Comparison of ENCODE assay signal across 8 cellular contexts in genomic region chr2:20013061-20013721, GRCh38. TPM values are rescaled to one million over a fixed set of nuclear protein-coding genes. Genes with fewer than 3 reads are reported as not detected.
A peak's percentile ranks its signal among the peaks of the same experiment; 100 is the strongest.
DNase-seq lines count a peak whose midpoint lies in the region; ATAC-seq and TF ChIP-seq lines count a peak whose summit lies in the region.

No MANE protein-coding gene starts in this region.

- H3K23me2 ChIP-seq in H9 (ENCODE audit: insufficient read length, low read depth, low read length, poor library complexity, severe bottlenecking): peaks cover 12% of the 10 kb centered on the region

- no peak overlapping the region for H3K56ac ChIP-seq in H9 (ENCODE audit: insufficient read length, low read depth, low read length)

- H2BK20ac ChIP-seq in H9 (ENCODE audit: low read depth, low read length, poor library complexity, severe bottlenecking): no peak overlapping the region

- no peaks in the 10 kb centered on the region for H3K79me1 ChIP-seq in H9 (ENCODE audit: insufficient read depth, low read depth, low read length, poor library complexity, severe bottlenecking)

- peak; percentile 33 for DNase-seq in H9
- peak; percentile 34 for DNase-seq in left ventricle myocardium superior
- DNase-seq in sigmoid colon: no peak
- DNase-seq in posterior vena cava (ENCODE audit: low spot score): no peak
- DNase-seq in NCI-H1417 treated with DMSO at 0.1 percent for 48 hours (lab: John Stamatoyannopoulos, UW): no peak
- DNase-seq in NOMO-1 (lab: John Stamatoyannopoulos, UW; ENCODE audit: unreplicated experiment in 2 of 2): no peak
- DNase-seq in stimulated activated CD4-positive, alpha-beta T cell treated with anti-CD3 and anti-CD28 coated beads, Interleukin-4, amount 100 ng/mL, for 4 hours: no peak

- TF ChIP-seq CTCF in H9 (conservative IDR thresholded peaks at IDR 0.05) (no peak), sigmoid colon (IDR thresholded peaks at IDR 0.05) (no peak)

- H4K8ac ChIP-seq in H9 (replicated peaks; ENCODE audit: insufficient read length, low read depth, low read length): no peak overlapping the region

- no peaks in the 10 kb centered on the region for H3K36me3 ChIP-seq in sigmoid colon

- no peak overlapping the region for H2BK5ac ChIP-seq in H9 (ENCODE audit: insufficient read length, low read length)

- H3K27ac Mint-ChIP-seq in H9: no peak overlapping the region; a peak in 1 of 7 replicates
- no peak overlapping the region for H3K27ac Mint-ChIP-seq in activated T-helper 17 cell treated with anti-CD3 and anti-CD28 coated beads, Interleukin-2, amount 50 U/mL, for 72 hours

- no peaks in the 10 kb centered on the region for H3K79me2 ChIP-seq in H9 (ENCODE audit: insufficient read depth, low read length)

- peak overlapping the region; percentile 30 to 59 (median 52) for H3K4me3 ChIP-seq in sigmoid colon

- no peaks in the 10 kb centered on the region for H3K9me3 ChIP-seq in H9 (ENCODE audit: control insufficient read depth, low read depth, low read length)
- H3K9me3 ChIP-seq in sigmoid colon: no peaks in the 10 kb centered on the region

- no peak overlapping the region for H3K18ac ChIP-seq in H9 (ENCODE audit: insufficient read length, low read depth, low read length)

- peaks cover 23% of the 10 kb centered on the region for H3K27me3 Mint-ChIP-seq in H9 (ENCODE audit: low read depth)
- H3K27me3 Mint-ChIP-seq in activated T-helper 17 cell treated with anti-CD3 and anti-CD28 coated beads, Interleukin-2, amount 50 U/mL, for 72 hours: peaks cover 8% of the 10 kb centered on the region

- H3K4ac ChIP-seq in H9 (ENCODE audit: low read depth, low read length): no peak overlapping the region

- no CpG with 5 or more reads among the region's 15 CpGs for WGBS in H9 (ENCODE audit: extremely low coverage, insufficient read length, low lambda C conversion rate)
- 45 to 52% methylated on average over 15 of the region's 15 CpGs for WGBS in sigmoid colon, 2 donors

- no peaks in the 10 kb centered on the region for H4K20me1 ChIP-seq in H9 (ENCODE audit: control insufficient read depth, insufficient read depth, insufficient read length)

- no peak overlapping the region for H3K23ac ChIP-seq in H9 (ENCODE audit: insufficient read length, low read depth, low read length)

- H3K9me3 Mint-ChIP-seq in H9: peaks cover 6 to 8% of the 10 kb centered on the region in 2 experiments; a peak in 4 of 5 replicates
- no peaks in the 10 kb centered on the region for H3K9me3 Mint-ChIP-seq in activated T-helper 17 cell treated with anti-CD3 and anti-CD28 coated beads, Interleukin-2, amount 50 U/mL, for 72 hours

- H3K9ac ChIP-seq in H9 (ENCODE audit: extremely low read depth, insufficient read length, low read length): peak overlapping the region; percentile 30

- H3K27ac ChIP-seq in H9 (ENCODE audit: insufficient read length, low read depth, low read length) (no peak overlapping the region), sigmoid colon (peak overlapping the region; percentile 28 to 73 (median 52))

- H3K27me3 ChIP-seq in H9 (ENCODE audit: insufficient read depth, low read length) (no peaks in the 10 kb centered on the region; the same call in 1 of the 2 replicates), sigmoid colon (no peaks in the 10 kb centered on the region)

- no peak overlapping the region for H4K5ac ChIP-seq in H9 (ENCODE audit: insufficient read length, low read depth, low read length)

- no peak overlapping the region for H2BK12ac ChIP-seq in H9 (ENCODE audit: insufficient read length, low read depth, low read length)

- no peak overlapping the region for H2AFZ ChIP-seq in H9 (ENCODE audit: low read length)

- H3K4me1 ChIP-seq in H9 (ENCODE audit: insufficient read depth, low read length) (peaks cover 4% of the 10 kb centered on the region; the same call in 1 of the 2 replicates), sigmoid colon (peaks cover 0 to 17% (median 10%) of the 10 kb centered on the region in 4 donors)

- H3K14ac ChIP-seq in H9 (ENCODE audit: insufficient read depth, low read length): peak overlapping the region; percentile 59; the same call in 1 of the 2 replicates

- no peak overlapping the region for H4K91ac ChIP-seq in H9 (ENCODE audit: insufficient read length, low read depth, low read length)

- H3K4me1 Mint-ChIP-seq in H9: peaks cover 15 to 22% of the 10 kb centered on the region in 2 experiments
- H3K4me1 Mint-ChIP-seq in activated T-helper 17 cell treated with anti-CD3 and anti-CD28 coated beads, Interleukin-2, amount 50 U/mL, for 72 hours: peaks cover 5% of the 10 kb centered on the region

- intact Hi-C loops in left ventricle myocardium superior (cut with micrococcal nuclease): loop anchor here (5.0 kb wide), 1 partner anchor 84 kb away; no protein-coding TSS in a partner anchor
- intact Hi-C loops in sigmoid colon (cut with DNase I): no loop called here
- intact Hi-C loops in posterior vena cava (cut with DNase I): loop anchor here in 1 of 2 donors (5.0 kb wide), 1 partner anchor 84 kb away; no protein-coding TSS in a partner anchor

- H2BK120ac ChIP-seq in H9 (ENCODE audit: low read depth, low read length, poor library complexity, severe bottlenecking): no peak overlapping the region

- TF ChIP-seq EP300 in sigmoid colon (IDR thresholded peaks at IDR 0.05): no peak

- peaks cover 0 to 6% (median 5%) of the 10 kb centered on the region in 3 experiments; a peak in 5 of 7 replicates for H3K36me3 Mint-ChIP-seq in H9 (ENCODE audit: insufficient read depth in 1 of 3, low read depth in 3 of 3)
- no peaks in the 10 kb centered on the region for H3K36me3 Mint-ChIP-seq in activated T-helper 17 cell treated with anti-CD3 and anti-CD28 coated beads, Interleukin-2, amount 50 U/mL, for 72 hours (ENCODE audit: low read depth)

- no peak for ATAC-seq in activated T-helper 17 cell treated with anti-CD3 and anti-CD28 coated beads, Interleukin-2, amount 50 U/mL, for 72 hours (replicated peaks)
- ATAC-seq in left ventricle myocardium superior: peak; percentile 55

- H3K4me3 Mint-ChIP-seq in H9: peak overlapping the region; percentile 70
- H3K4me3 Mint-ChIP-seq in activated T-helper 17 cell treated with anti-CD3 and anti-CD28 coated beads, Interleukin-2, amount 50 U/mL, for 72 hours: peak overlapping the region; percentile 65

- peak overlapping the region; percentile 79 for H3K4me2 ChIP-seq in H9 (ENCODE audit: insufficient read depth, insufficient read length, low read length)

- no peak overlapping the region for H2BK15ac ChIP-seq in H9 (ENCODE audit: low read depth, low read length)

- no peak overlapping the region for H2AK5ac ChIP-seq in H9 (ENCODE audit: insufficient read length, low read length)

- H3T11ph ChIP-seq in H9 (ENCODE audit: low read length): no peak overlapping the region

- no peak for TF ChIP-seq POLR2A in sigmoid colon (IDR thresholded peaks at IDR 0.05)

RNA-seq across cellular contexts. Expression of gene MATN3, which starts 0.7 kb away (rescaled TPM):
- 12.2 and 13.5 TPM in 2 replicates for total RNA-seq in H9 (2021)
- total RNA-seq in activated T-helper 17 cell treated with anti-CD3 and anti-CD28 coated beads, Interleukin-2, amount 50 U/mL, for 72 hours: not detected
- total RNA-seq in left ventricle myocardium superior: 0.32 TPM
- under 1 TPM; 0.54 to 0.82 (median 0.63) TPM for total RNA-seq in sigmoid colon
- under 1 TPM in 1 of 3 donors, not detected in 2; 0.32 TPM for polyA plus RNA-seq in sigmoid colon
- total RNA-seq in posterior vena cava: 1 to 10 TPM; 1.2 to 2.3 TPM

RNA-seq across cellular contexts. Expression of gene WDR35, which starts 23.3 kb away (rescaled TPM):
- total RNA-seq in H9 (2021) (16.2 and 16.7 TPM in 2 replicates), left ventricle myocardium superior (5.1 TPM), sigmoid colon (10 to 100 TPM in 3 of 4 donors, 1 to 10 TPM in 1; 7.2 to 15.5 (median 11.9) TPM), posterior vena cava (10 to 100 TPM in 1 of 2 donors, 1 to 10 TPM in 1; 9.6 to 10.7 TPM)
- 1 to 10 TPM; 5.0 to 8.3 TPM for total RNA-seq in activated T-helper 17 cell treated with anti-CD3 and anti-CD28 coated beads, Interleukin-2, amount 50 U/mL, for 72 hours
- polyA plus RNA-seq in sigmoid colon: 1 to 10 TPM in 1 of 3 donors, under 1 TPM in 2; 0.46 to 2.2 (median 0.60) TPM

RNA-seq across cellular contexts. Expression of gene LAPTM4A, which starts 38.2 kb away (rescaled TPM):
- total RNA-seq in H9 (2021) (131 and 136 TPM in 2 replicates), left ventricle myocardium superior (246 TPM), sigmoid colon (100 to 1,000 TPM; 181 to 246 (median 227) TPM), posterior vena cava (100 to 1,000 TPM; 199 to 230 TPM)
- 10 to 100 TPM; 27.3 to 29.6 TPM for total RNA-seq in activated T-helper 17 cell treated with anti-CD3 and anti-CD28 coated beads, Interleukin-2, amount 50 U/mL, for 72 hours
- polyA plus RNA-seq in sigmoid colon: 100 to 1,000 TPM in 1 of 3 donors, 10 to 100 TPM in 2; 59.2 to 192 (median 62.5) TPM

Comparison
In these comparisons a context has a peak if more than half of its experiments do, and no peak if none do; other contexts are left out.
1. DNase-seq: peak in H9 (single experiment) and left ventricle myocardium superior (single experiment); none in sigmoid colon (single experiment), posterior vena cava (single experiment), NCI-H1417 treated with DMSO at 0.1 percent for 48 hours (single experiment), NOMO-1 (0 of 2) and stimulated activated CD4-positive, alpha-beta T cell treated with anti-CD3 and anti-CD28 coated beads, Interleukin-4, amount 100 ng/mL, for 4 hours (0 of 2).